1 cellular context compared by ENCODE assay signal in the genomic region with DNA sequence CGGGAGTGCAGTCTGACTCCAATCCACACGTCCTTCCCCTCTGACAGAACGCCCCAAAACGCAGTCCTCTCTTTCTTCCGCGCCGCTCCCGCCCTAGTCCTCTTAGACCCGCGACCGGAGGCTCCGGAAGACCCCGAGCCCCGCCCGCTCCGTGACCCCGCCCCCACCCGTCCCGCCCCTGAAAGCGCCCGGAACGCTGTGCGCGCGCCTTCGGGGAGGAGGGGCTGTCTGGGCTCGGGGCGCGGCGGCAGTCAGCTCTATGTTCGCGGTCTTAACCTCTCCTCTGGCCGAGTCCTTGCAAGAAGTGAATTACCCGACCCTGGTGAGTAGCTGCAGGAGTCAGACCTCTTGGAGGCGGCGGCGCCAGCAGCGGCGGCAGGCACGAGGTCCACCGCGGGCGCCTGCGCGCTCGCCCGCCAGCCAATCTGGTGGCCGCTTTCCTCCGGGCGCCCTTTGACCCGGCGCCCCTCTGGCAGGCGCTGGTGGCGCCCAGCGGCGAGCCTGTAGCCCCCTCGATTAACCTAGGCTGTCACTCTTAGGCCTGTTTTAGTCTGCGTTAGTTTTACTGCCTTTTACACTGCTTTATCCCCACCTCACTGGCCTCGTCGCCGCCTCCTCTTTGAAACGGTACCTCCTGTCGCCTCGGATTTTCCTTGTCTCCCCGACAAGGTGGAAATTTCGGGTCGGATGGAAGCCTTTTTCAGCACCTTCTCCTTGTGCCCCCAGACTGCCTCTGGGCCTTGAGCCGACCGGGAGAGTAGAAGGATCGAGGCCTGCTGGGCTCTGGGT.
TF ChIP-seq lines count a peak whose summit lies in the region.

A gene with protein sequence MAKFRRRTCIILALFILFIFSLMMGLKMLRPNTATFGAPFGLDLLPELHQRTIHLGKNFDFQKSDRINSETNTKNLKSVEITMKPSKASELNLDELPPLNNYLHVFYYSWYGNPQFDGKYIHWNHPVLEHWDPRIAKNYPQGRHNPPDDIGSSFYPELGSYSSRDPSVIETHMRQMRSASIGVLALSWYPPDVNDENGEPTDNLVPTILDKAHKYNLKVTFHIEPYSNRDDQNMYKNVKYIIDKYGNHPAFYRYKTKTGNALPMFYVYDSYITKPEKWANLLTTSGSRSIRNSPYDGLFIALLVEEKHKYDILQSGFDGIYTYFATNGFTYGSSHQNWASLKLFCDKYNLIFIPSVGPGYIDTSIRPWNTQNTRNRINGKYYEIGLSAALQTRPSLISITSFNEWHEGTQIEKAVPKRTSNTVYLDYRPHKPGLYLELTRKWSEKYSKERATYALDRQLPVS (plus strand): TSS at position 219 of the 789 bp plus-strand sequence. CDS start 8,905 bp downstream, outside the sequence.

TF ChIP-seq in HepG2, 621 proteins besides CTCF, POLR2A, EP300 and RAD21 (continued from another document and continues in another):
- TF ChIP-seq TBX2 (CRISPR knock-in tag; IDR thresholded peaks at IDR 0.05; ENCODE audit: borderline replicate concordance) (no peak; the same call in none of the 2 replicates), ZBTB7B (CRISPR knock-in tag; IDR thresholded peaks at IDR 0.05) (peak; percentile 92), DPF2 (CRISPR knock-in tag; IDR thresholded peaks at IDR 0.05; ENCODE audit: borderline replicate concordance, low read depth) (no peak), MXD4 (CRISPR knock-in tag; IDR thresholded peaks at IDR 0.05) (0 out of 2 replicates have a peak, but pooled peaks have one; percentile 43), HNRNPLL (IDR thresholded peaks at IDR 0.05; ENCODE audit: low read depth, low read length, poor library complexity, severe bottlenecking) (peak; percentile 81), BCL6 (CRISPR knock-in tag; IDR thresholded peaks at IDR 0.05) (no peak), ZNF44 (CRISPR knock-in tag; IDR thresholded peaks at IDR 0.05) (peak; percentile 53; the same call in 1 of the 2 replicates), HNF4G (IDR thresholded peaks at IDR 0.05; ENCODE audit: borderline replicate concordance, low read depth, low read length) (peak; percentile 77), HNF4G (CRISPR knock-in tag; IDR thresholded peaks at IDR 0.05; ENCODE audit: borderline replicate concordance, low read depth) (0 out of 2 replicates have a peak, but pooled peaks have one; percentile 57), NFKB2 (CRISPR knock-in tag; IDR thresholded peaks at IDR 0.05; ENCODE audit: borderline replicate concordance) (peak; percentile 64; the same call in 1 of the 2 replicates), ZNF839 (CRISPR knock-in tag; IDR thresholded peaks at IDR 0.05; ENCODE audit: borderline replicate concordance) (peak; percentile 51; the same call in 1 of the 2 replicates), TP53 (CRISPR knock-in tag; conservative IDR thresholded peaks at IDR 0.05) (no peak), ZNF143 (CRISPR knock-in tag; IDR thresholded peaks at IDR 0.05) (peak; percentile 31; the same call in 1 of the 2 replicates), ZNF253 (CRISPR knock-in tag; IDR thresholded peaks at IDR 0.05; ENCODE audit: borderline replicate concordance) (0 out of 2 replicates have a peak, but pooled peaks have one; percentile 64), ZNF30 (CRISPR knock-in tag; IDR thresholded peaks at IDR 0.05) (0 out of 2 replicates have a peak, but pooled peaks have one; percentile 58), ZNF230 (CRISPR knock-in tag; IDR thresholded peaks at IDR 0.05) (peak; percentile 70; the same call in 1 of the 2 replicates), ZNF564 (CRISPR knock-in tag; IDR thresholded peaks at IDR 0.05) (peak; percentile 74; the same call in 1 of the 2 replicates), ZNF12 (CRISPR knock-in tag; IDR thresholded peaks at IDR 0.05) (no peak), PATZ1 (CRISPR knock-in tag; IDR thresholded peaks at IDR 0.05) (peak; percentile 21), ZFYVE20 (CRISPR knock-in tag; IDR thresholded peaks at IDR 0.05; ENCODE audit: borderline replicate concordance, low read depth) (no peak; the same call in 1 of the 2 replicates), MATR3 (CRISPR knock-in tag; IDR thresholded peaks at IDR 0.05) (no peak), FOXK2 (IDR thresholded peaks at IDR 0.05) (no peak), ZNF616 (CRISPR knock-in tag; IDR thresholded peaks at IDR 0.05; ENCODE audit: low read depth) (no peak), PRDM4 (CRISPR knock-in tag; IDR thresholded peaks at IDR 0.05; ENCODE audit: borderline replicate concordance) (no peak), ZNF784 (CRISPR knock-in tag; IDR thresholded peaks at IDR 0.05; ENCODE audit: borderline replicate concordance) (peak; percentile 20; the same call in 1 of the 2 replicates), NFE2 (CRISPR knock-in tag; IDR thresholded peaks at IDR 0.05) (no peak), ZNF224 (CRISPR knock-in tag; IDR thresholded peaks at IDR 0.05) (no peak), ZFY (CRISPR knock-in tag; IDR thresholded peaks at IDR 0.05) (peak; percentile 93), ZBTB34 (CRISPR knock-in tag; IDR thresholded peaks at IDR 0.05) (no peak), AHR (CRISPR knock-in tag; IDR thresholded peaks at IDR 0.05) (no peak), ZNF460 (CRISPR knock-in tag; IDR thresholded peaks at IDR 0.05; ENCODE audit: borderline replicate concordance) (peak; percentile 37; the same call in 1 of the 2 replicates), EZH2 (conservative IDR thresholded peaks at IDR 0.05; ENCODE audit: low read depth, low read length) (no peak), ZNF256 (CRISPR knock-in tag; conservative IDR thresholded peaks at IDR 0.05) (no peak), GABPA (IDR thresholded peaks at IDR 0.05; ENCODE audit: low read depth, low read length) (no peak), GABPA (CRISPR knock-in tag; IDR thresholded peaks at IDR 0.05; ENCODE audit: low read depth) (no peak; the same call in 1 of the 2 replicates), NONO (IDR thresholded peaks at IDR 0.05) (no peak), NONO (CRISPR knock-in tag; conservative IDR thresholded peaks at IDR 0.05) (no peak; the same call in 1 of the 2 replicates), RFXAP (CRISPR knock-in tag; IDR thresholded peaks at IDR 0.05; ENCODE audit: borderline replicate concordance) (no peak)
- TF ChIP-seq, protein P1, sequence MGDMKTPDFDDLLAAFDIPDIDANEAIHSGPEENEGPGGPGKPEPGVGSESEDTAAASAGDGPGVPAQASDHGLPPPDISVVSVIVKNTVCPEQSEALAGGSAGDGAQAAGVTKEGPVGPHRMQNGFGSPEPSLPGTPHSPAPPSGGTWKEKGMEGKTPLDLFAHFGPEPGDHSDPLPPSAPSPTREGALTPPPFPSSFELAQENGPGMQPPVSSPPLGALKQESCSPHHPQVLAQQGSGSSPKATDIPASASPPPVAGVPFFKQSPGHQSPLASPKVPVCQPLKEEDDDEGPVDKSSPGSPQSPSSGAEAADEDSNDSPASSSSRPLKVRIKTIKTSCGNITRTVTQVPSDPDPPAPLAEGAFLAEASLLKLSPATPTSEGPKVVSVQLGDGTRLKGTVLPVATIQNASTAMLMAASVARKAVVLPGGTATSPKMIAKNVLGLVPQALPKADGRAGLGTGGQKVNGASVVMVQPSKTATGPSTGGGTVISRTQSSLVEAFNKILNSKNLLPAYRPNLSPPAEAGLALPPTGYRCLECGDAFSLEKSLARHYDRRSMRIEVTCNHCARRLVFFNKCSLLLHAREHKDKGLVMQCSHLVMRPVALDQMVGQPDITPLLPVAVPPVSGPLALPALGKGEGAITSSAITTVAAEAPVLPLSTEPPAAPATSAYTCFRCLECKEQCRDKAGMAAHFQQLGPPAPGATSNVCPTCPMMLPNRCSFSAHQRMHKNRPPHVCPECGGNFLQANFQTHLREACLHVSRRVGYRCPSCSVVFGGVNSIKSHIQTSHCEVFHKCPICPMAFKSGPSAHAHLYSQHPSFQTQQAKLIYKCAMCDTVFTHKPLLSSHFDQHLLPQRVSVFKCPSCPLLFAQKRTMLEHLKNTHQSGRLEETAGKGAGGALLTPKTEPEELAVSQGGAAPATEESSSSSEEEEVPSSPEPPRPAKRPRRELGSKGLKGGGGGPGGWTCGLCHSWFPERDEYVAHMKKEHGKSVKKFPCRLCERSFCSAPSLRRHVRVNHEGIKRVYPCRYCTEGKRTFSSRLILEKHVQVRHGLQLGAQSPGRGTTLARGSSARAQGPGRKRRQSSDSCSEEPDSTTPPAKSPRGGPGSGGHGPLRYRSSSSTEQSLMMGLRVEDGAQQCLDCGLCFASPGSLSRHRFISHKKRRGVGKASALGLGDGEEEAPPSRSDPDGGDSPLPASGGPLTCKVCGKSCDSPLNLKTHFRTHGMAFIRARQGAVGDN (CRISPR knock-in tag; IDR thresholded peaks at IDR 0.05), result peak; percentile 99
- TF ChIP-seq, protein P2, sequence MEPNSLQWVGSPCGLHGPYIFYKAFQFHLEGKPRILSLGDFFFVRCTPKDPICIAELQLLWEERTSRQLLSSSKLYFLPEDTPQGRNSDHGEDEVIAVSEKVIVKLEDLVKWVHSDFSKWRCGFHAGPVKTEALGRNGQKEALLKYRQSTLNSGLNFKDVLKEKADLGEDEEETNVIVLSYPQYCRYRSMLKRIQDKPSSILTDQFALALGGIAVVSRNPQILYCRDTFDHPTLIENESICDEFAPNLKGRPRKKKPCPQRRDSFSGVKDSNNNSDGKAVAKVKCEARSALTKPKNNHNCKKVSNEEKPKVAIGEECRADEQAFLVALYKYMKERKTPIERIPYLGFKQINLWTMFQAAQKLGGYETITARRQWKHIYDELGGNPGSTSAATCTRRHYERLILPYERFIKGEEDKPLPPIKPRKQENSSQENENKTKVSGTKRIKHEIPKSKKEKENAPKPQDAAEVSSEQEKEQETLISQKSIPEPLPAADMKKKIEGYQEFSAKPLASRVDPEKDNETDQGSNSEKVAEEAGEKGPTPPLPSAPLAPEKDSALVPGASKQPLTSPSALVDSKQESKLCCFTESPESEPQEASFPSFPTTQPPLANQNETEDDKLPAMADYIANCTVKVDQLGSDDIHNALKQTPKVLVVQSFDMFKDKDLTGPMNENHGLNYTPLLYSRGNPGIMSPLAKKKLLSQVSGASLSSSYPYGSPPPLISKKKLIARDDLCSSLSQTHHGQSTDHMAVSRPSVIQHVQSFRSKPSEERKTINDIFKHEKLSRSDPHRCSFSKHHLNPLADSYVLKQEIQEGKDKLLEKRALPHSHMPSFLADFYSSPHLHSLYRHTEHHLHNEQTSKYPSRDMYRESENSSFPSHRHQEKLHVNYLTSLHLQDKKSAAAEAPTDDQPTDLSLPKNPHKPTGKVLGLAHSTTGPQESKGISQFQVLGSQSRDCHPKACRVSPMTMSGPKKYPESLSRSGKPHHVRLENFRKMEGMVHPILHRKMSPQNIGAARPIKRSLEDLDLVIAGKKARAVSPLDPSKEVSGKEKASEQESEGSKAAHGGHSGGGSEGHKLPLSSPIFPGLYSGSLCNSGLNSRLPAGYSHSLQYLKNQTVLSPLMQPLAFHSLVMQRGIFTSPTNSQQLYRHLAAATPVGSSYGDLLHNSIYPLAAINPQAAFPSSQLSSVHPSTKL (CRISPR knock-in tag; IDR thresholded peaks at IDR 0.05), result no peak; the same call in none of the 2 replicates
- TF ChIP-seq, protein P3, sequence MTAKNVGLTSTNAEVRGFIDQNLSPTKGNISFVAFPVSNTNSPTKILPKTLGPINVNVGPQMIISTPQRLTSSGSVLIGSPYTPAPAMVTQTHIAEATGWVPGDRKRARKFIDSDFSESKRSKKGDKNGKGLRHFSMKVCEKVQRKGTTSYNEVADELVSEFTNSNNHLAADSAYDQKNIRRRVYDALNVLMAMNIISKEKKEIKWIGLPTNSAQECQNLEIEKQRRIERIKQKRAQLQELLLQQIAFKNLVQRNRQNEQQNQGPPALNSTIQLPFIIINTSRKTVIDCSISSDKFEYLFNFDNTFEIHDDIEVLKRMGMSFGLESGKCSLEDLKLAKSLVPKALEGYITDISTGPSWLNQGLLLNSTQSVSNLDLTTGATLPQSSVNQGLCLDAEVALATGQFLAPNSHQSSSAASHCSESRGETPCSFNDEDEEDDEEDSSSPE (CRISPR knock-in tag; IDR thresholded peaks at IDR 0.05), result peak; percentile 72
